In the genomic region with DNA sequence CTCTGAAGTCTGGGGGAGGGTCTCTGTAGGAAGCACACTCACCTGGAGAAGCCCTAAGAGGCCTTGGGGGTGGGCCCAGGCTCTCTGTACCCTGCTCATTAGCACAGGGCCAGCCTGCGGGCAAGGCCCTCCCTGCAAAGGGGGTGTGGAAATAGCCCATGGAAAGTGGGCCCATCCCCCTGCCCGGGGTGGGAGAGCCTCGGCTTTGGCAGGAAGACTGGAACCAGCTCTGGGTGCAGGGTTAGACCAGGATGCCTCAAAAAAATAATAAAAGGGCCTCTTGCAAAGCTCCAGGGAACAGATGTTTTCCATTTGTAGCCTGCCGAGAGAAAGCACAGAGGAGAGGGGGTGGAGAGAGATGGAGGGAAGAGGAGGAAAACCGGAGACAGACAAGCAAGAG, we compare ENCODE assay signal across 9 cellular contexts.
DNase-seq lines count a peak whose midpoint lies in the region; TF ChIP-seq lines count a peak whose summit lies in the region.
"Had no signal": no experiment of that assay in that cellular context is flagged by ENCODE, and none has a peak within 500 bp of the region (broad histone marks: within the 10 kb centered on the region; RNA-seq: fewer than 3 reads in every experiment).

No MANE protein-coding gene starts in this region.

- H3K27ac ChIP-seq in RWPE1 (peak overlapping the region; percentile 3; the same call in 1 of the 2 replicates), sigmoid colon (peak overlapping the region; percentile 83 to 89 (median 84))
- no peak overlapping the region for H3K27ac ChIP-seq in CD8-positive, alpha-beta memory T cell (ENCODE audit: low read depth, low read length)
- H3K27ac ChIP-seq: foreskin keratinocyte had no signal

- intact Hi-C loops in CD14-positive monocyte (cut with micrococcal nuclease) (loop anchor here in 1 of 2 donors (2.0 kb wide), 1 partner anchor 16 kb away; no protein-coding TSS in a partner anchor), sigmoid colon (cut with DNase I) (loop anchor here (5.0 kb wide), 1 partner anchor 111 kb away; no protein-coding TSS in a partner anchor), posterior vena cava (cut with DNase I) (no loop called here)

- TF ChIP-seq CTCF in CD14-positive monocyte (IDR thresholded peaks at IDR 0.05), result no peak
- no peak for TF ChIP-seq CTCF in RWPE1 (conservative IDR thresholded peaks at IDR 0.05; ENCODE audit: low read depth)
- no peak for TF ChIP-seq CTCF in fibroblast of pulmonary artery (IDR thresholded peaks at IDR 0.05; ENCODE audit: low read length, missing control alignments)
- no peak for TF ChIP-seq CTCF in sigmoid colon (IDR thresholded peaks at IDR 0.05)

- DNase-seq in CD14-positive monocyte (ENCODE audit: low spot score) (no peak), RWPE1 (ENCODE audit: low spot score) (no peak), fibroblast of pulmonary artery (ENCODE audit: low read depth) (peak; percentile 79), sigmoid colon (no peak), Ammon's horn (ENCODE audit: low spot score) (no peak), DMS79 treated with DMSO at 0.1 percent for 48 hours (lab: John Stamatoyannopoulos, UW) (no peak), posterior vena cava (ENCODE audit: low spot score) (no peak)
- DNase-seq in CD8-positive, alpha-beta memory T cell, result no peak
- DNase-seq: foreskin keratinocyte had no signal

- H3K4me3 ChIP-seq in fibroblast of pulmonary artery (replicated peaks; ENCODE audit: low read depth, low read length), result no peak overlapping the region
- H3K4me3 ChIP-seq in sigmoid colon, result no peak overlapping the region
- no peak overlapping the region for H3K4me3 ChIP-seq in CD8-positive, alpha-beta memory T cell (ENCODE audit: low read length)

- H3K4me1 ChIP-seq in sigmoid colon, result peaks cover 0 to 69% (median 59%) of the 10 kb centered on the region in 4 donors
- H3K4me1 ChIP-seq in CD8-positive, alpha-beta memory T cell (ENCODE audit: insufficient read depth, low read length), result peaks cover 10% of the 10 kb centered on the region
- H3K4me1 ChIP-seq: foreskin keratinocyte had no signal

- 66 to 87% methylated on average over 5 of the region's 5 CpGs for WGBS in sigmoid colon, 2 donors

- no peaks in the 10 kb centered on the region for H3K27me3 ChIP-seq in sigmoid colon
- H3K27me3 ChIP-seq in CD8-positive, alpha-beta memory T cell (ENCODE audit: insufficient read depth, low read length, poor library complexity, severe bottlenecking), result no peaks in the 10 kb centered on the region
- H3K27me3 ChIP-seq: foreskin keratinocyte had no signal

- H3K36me3 ChIP-seq in sigmoid colon, result peaks cover 0 to 21% (median 8%) of the 10 kb centered on the region in 4 donors
- H3K36me3 ChIP-seq in CD8-positive, alpha-beta memory T cell (ENCODE audit: insufficient read depth, low read length), result peaks cover 7% of the 10 kb centered on the region

- no peak for TF ChIP-seq EP300 in sigmoid colon (IDR thresholded peaks at IDR 0.05)

- peak overlapping the region; percentile 99 to 100 (median 99) for H3K27ac Mint-ChIP-seq in CD14-positive monocyte
- H3K27ac Mint-ChIP-seq in CD8-positive, alpha-beta memory T cell, result peak overlapping the region in 4 of 8 donors; percentile 36 to 91 (median 56)

- POLR2A ChIA-PET in RWPE1 (lab: Yijun Ruan, JAX; ENCODE audit: low non-redundant PET), result no interaction called here
- POLR2A ChIA-PET in CD8-positive, alpha-beta memory T cell (lab: Charles Lee), result no interaction called here

- peaks cover 61 to 76% of the 10 kb centered on the region in 2 donors for H3K36me3 Mint-ChIP-seq in CD14-positive monocyte
- H3K36me3 Mint-ChIP-seq in CD8-positive, alpha-beta memory T cell, result peaks cover 0 to 68% (median 4%) of the 10 kb centered on the region in 3 donors

- CTCF ChIA-PET in RWPE1 (lab: Yijun Ruan, JAX), result no interaction called here
- CTCF ChIA-PET in CD8-positive, alpha-beta memory T cell (lab: Charles Lee), result no interaction called here

- no peak for TF ChIP-seq POLR2A in sigmoid colon (IDR thresholded peaks at IDR 0.05)

- no peak overlapping the region for H3K4me3 Mint-ChIP-seq in CD14-positive monocyte
- no peak overlapping the region for H3K4me3 Mint-ChIP-seq in CD8-positive, alpha-beta memory T cell

- H3K27me3 Mint-ChIP-seq in CD14-positive monocyte (ENCODE audit: low read depth in 3 of 3), result peaks cover 0 to 6% (median 0%) of the 10 kb centered on the region in 3 donors
- no peaks in the 10 kb centered on the region for H3K27me3 Mint-ChIP-seq in CD8-positive, alpha-beta memory T cell

- no peaks in the 10 kb centered on the region for H3K9me3 Mint-ChIP-seq in CD14-positive monocyte
- no peaks in the 10 kb centered on the region for H3K9me3 Mint-ChIP-seq in CD8-positive, alpha-beta memory T cell

- no peaks in the 10 kb centered on the region for H3K9me3 ChIP-seq in sigmoid colon
- H3K9me3 ChIP-seq in CD8-positive, alpha-beta memory T cell (ENCODE audit: low read length), result no peaks in the 10 kb centered on the region

- H3K4me1 Mint-ChIP-seq in CD14-positive monocyte, result peaks cover 62% of the 10 kb centered on the region
- H3K4me1 Mint-ChIP-seq in CD8-positive, alpha-beta memory T cell, result peaks cover 14 to 24% (median 17%) of the 10 kb centered on the region in 3 donors
